Comparison of ENCODE assay signal across 15 cellular contexts in genomic region chr10:8289186-8289924, GRCh38.
DNase-seq lines count a peak whose midpoint lies in the region; ATAC-seq and TF ChIP-seq lines count a peak whose summit lies in the region.
"Had no signal": no experiment of that assay in that cellular context is flagged by ENCODE, and none has a peak within 500 bp of the region (broad histone marks: within the 10 kb centered on the region; RNA-seq: fewer than 3 reads in every experiment).

No MANE protein-coding gene starts in this region.

- H2BK120ac ChIP-seq in trophoblast cell (ENCODE audit: insufficient read depth, low read length, poor library complexity) = no peak overlapping the region

- H3K79me1 ChIP-seq in trophoblast cell (ENCODE audit: low read length) = peaks cover 33% of the 10 kb centered on the region

- no peak overlapping the region for H3K4me2 ChIP-seq in trophoblast cell (ENCODE audit: low read length)
- H3K4me2 ChIP-seq: A549 had no signal

- no peak overlapping the region for H2AFZ ChIP-seq in trophoblast cell (ENCODE audit: insufficient read depth, low read length, poor library complexity)
- H2AFZ ChIP-seq: GM23248 had no signal

- no peak overlapping the region for H4K8ac ChIP-seq in trophoblast cell (ENCODE audit: low read depth, low read length)

- H3K9me3 ChIP-seq in trophoblast cell (ENCODE audit: insufficient read depth, low read depth, low read length) = no peaks in the 10 kb centered on the region
- H3K9me3 ChIP-seq: A549, Caco-2 had no signal

- no peak overlapping the region for H4K91ac ChIP-seq in trophoblast cell (ENCODE audit: low read depth, low read length)

- no peaks in the 10 kb centered on the region for H3K27me3 ChIP-seq in trophoblast cell (ENCODE audit: insufficient read depth, low read length)

- H2BK12ac ChIP-seq in trophoblast cell (ENCODE audit: low read length) = no peak overlapping the region

- no CpG with 5 or more reads among the region's 4 CpGs for WGBS in trophoblast cell (ENCODE audit: extremely low coverage, insufficient coverage, insufficient read length)

- peaks cover 2% of the 10 kb centered on the region for H3K79me2 ChIP-seq in trophoblast cell (ENCODE audit: control insufficient read depth, insufficient read depth, low read length, poor library complexity)

- DNase-seq in NCI-H1105 treated with DMSO at 0.1 percent for 48 hours (lab: John Stamatoyannopoulos, UW) (peak; percentile 32), NCI-H1105 (lab: John Stamatoyannopoulos, UW) (no peak), fibroblast of villous mesenchyme (ENCODE audit: low read depth) (peak; percentile 56), trophoblast cell (peak; percentile 57 to 83), HCEC 1CT (no peak)
- no peak for DNase-seq in activated naive CD4-positive, alpha-beta T cell treated with anti-CD3 and anti-CD28 coated beads, Interleukin-2, amount 50 U/mL, for 16 hours
- DNase-seq: AML-193; Caco-2; CD4-positive, alpha-beta T cell; GM23248; H9 had no signal

- no peak for ATAC-seq in HG03439 (IDR thresholded peaks at IDR 0.05; ENCODE audit: unreplicated experiment)
- ATAC-seq: A549 had no signal

- no peak overlapping the region for H3K18ac ChIP-seq in trophoblast cell (ENCODE audit: low read length)

- H3K36me3 ChIP-seq in trophoblast cell (ENCODE audit: control insufficient read depth in 1 of 2, insufficient read depth in 2 of 2, low read length in 2 of 2) = no peaks in the 10 kb centered on the region

- TF ChIP-seq CTCF in fibroblast of villous mesenchyme (IDR thresholded peaks at IDR 0.05; ENCODE audit: insufficient read depth, low read depth, low read length) = no peak

- H3K23ac ChIP-seq in trophoblast cell (ENCODE audit: low read length) = no peak overlapping the region

- peak overlapping the region; percentile 63 for H3K27ac ChIP-seq in trophoblast cell (ENCODE audit: low read depth, low read length)
- H3K27ac ChIP-seq: 22Rv1, A549, C4-2B, GM23248 had no signal

- H2BK5ac ChIP-seq in trophoblast cell (ENCODE audit: low read depth, low read length, poor library complexity) = peak overlapping the region; percentile 5

- no peak overlapping the region for H3K9ac ChIP-seq in trophoblast cell (ENCODE audit: low read length)
- H3K9ac ChIP-seq: GM23248 had no signal

- peaks cover 5 to 9% of the 10 kb centered on the region in 2 experiments for H3K4me1 ChIP-seq in trophoblast cell (ENCODE audit: control insufficient read depth in 1 of 2, insufficient read depth in 2 of 2, low read length in 2 of 2)
- H3K4me1 ChIP-seq: A549, Caco-2 had no signal

- no peak overlapping the region for H3K4ac ChIP-seq in trophoblast cell (ENCODE audit: low read depth, low read length)

- no peak overlapping the region for H3K14ac ChIP-seq in trophoblast cell (ENCODE audit: low read length)

- H3K4me3 ChIP-seq in fibroblast of villous mesenchyme (ENCODE audit: low read depth, low read length) = no peak overlapping the region
- H3K4me3 ChIP-seq in trophoblast cell (ENCODE audit: low read depth, low read length) = no peak overlapping the region
- H3K4me3 ChIP-seq: A549, GM23248 had no signal

- H2AK5ac ChIP-seq in trophoblast cell (ENCODE audit: low read length) = no peak overlapping the region

- no peak overlapping the region for H4K12ac ChIP-seq in trophoblast cell (ENCODE audit: low read depth, low read length)

Comparison
In these comparisons a context has a peak if more than half of its experiments do, and no peak if none do; other contexts are left out.
1. DNase-seq: peak in NCI-H1105 treated with DMSO at 0.1 percent for 48 hours (single experiment), fibroblast of villous mesenchyme (single experiment) and trophoblast cell (2 of 2); none in NCI-H1105 (single experiment), HCEC 1CT (single experiment) and activated naive CD4-positive, alpha-beta T cell treated with anti-CD3 and anti-CD28 coated beads, Interleukin-2, amount 50 U/mL, for 16 hours (single experiment).